8 cellular contexts compared by ENCODE assay signal in genomic region chr13:30870049-30870884, GRCh38. TPM values are rescaled to one million over a fixed set of nuclear protein-coding genes. Genes with fewer than 3 reads are reported as not detected.
DNase-seq lines count a peak whose midpoint lies in the region; ATAC-seq and TF ChIP-seq lines count a peak whose summit lies in the region.

No MANE protein-coding gene starts in this region.

- H3K27ac ChIP-seq in heart left ventricle, result peak overlapping the region; percentile 21 to 77 (median 60)

- H3K9ac ChIP-seq in skeletal muscle satellite cell (ENCODE audit: low read depth, low read length), result peak overlapping the region; percentile 79

- peak; percentile 72 to 96 (median 92) for ATAC-seq in heart left ventricle

- DNase-seq in stimulated activated CD4-positive, alpha-beta T cell treated with anti-CD3 and anti-CD28 coated beads, Interleukin-12 subunit alpha, Interleukin-12 subunit beta, amount 100 ng/mL, for 24 hours (ENCODE audit: low read depth in 2 of 2), result peak; percentile 13 to 14
- DNase-seq in stimulated activated CD4-positive, alpha-beta T cell treated with anti-CD3 and anti-CD28 coated beads, Interleukin-12 subunit alpha, Interleukin-12 subunit beta, amount 100 ng/mL, for 4 hours, result no peak
- DNase-seq in MV-4-11 (lab: John Stamatoyannopoulos, UW) (peak; percentile 60), heart left ventricle (peak; percentile 60 to 90 (median 65)), NCI-H345 treated with DMSO at 0.1 percent for 48 hours (lab: John Stamatoyannopoulos, UW; ENCODE audit: unreplicated experiment) (no peak), hippocampal formation (lab: John Stamatoyannopoulos, UW) (no peak)
- DNase-seq in activated naive CD4-positive, alpha-beta T cell treated with anti-CD3 and anti-CD28 coated beads, Interleukin-2, amount 50 U/mL, for 16 hours, result peak; percentile 16

- H3K9me3 ChIP-seq in heart left ventricle, result no peaks in the 10 kb centered on the region
- no peaks in the 10 kb centered on the region for H3K9me3 ChIP-seq in skeletal muscle satellite cell (replicated peaks; ENCODE audit: low read length)

- TF ChIP-seq POLR2A in heart left ventricle (IDR thresholded peaks at IDR 0.05), result no peak

- TF ChIP-seq CTCF in heart left ventricle (IDR thresholded peaks at IDR 0.05), result no peak

- H3K4me1 ChIP-seq in heart left ventricle, result peaks cover 0 to 38% (median 11%) of the 10 kb centered on the region in 12 donors
- H3K4me1 ChIP-seq in skeletal muscle satellite cell (ENCODE audit: control insufficient read depth, insufficient read depth, low read length), result peaks cover 61% of the 10 kb centered on the region

- H3K4me3 ChIP-seq in heart left ventricle, result peak overlapping the region in 1 of 12 donors; percentile 7
- H3K4me3 ChIP-seq in skeletal muscle satellite cell (ENCODE audit: low read length), result peak overlapping the region; percentile 17

- peak overlapping the region; percentile 70 for H3K4me2 ChIP-seq in skeletal muscle satellite cell (ENCODE audit: low read length)

- intact Hi-C loops in heart left ventricle (cut with DNase I), result no loop called here

- H3K36me3 ChIP-seq in heart left ventricle, result no peaks in the 10 kb centered on the region
- no peaks in the 10 kb centered on the region for H3K36me3 ChIP-seq in skeletal muscle satellite cell (ENCODE audit: insufficient read depth, low read length)

- no peaks in the 10 kb centered on the region for H3K27me3 ChIP-seq in heart left ventricle
- H3K27me3 ChIP-seq in skeletal muscle satellite cell (ENCODE audit: control insufficient read depth, insufficient read depth, low read length), result no peaks in the 10 kb centered on the region

- 55 to 62% (median 61%) methylated on average over 9 of the region's 9 CpGs for WGBS in heart left ventricle, 4 donors

RNA-seq across cellular contexts. Expression of gene MEDAG, which starts 35.8 kb away (rescaled TPM):
- 10 to 100 TPM in 3 of 9 donors, 1 to 10 TPM in 6; 4.2 to 41.9 (median 8.0) TPM for total RNA-seq in heart left ventricle
- polyA plus RNA-seq in heart left ventricle, result 10 to 100 TPM in 1 of 2 donors, 1 to 10 TPM in 1; 3.8 to 11.1 TPM
- total RNA-seq in skeletal muscle satellite cell (2012; rRNA removed), result 4.8 and 30.8 TPM in 2 replicates

Comparison
In these comparisons a context has a peak if more than half of its experiments do, and no peak if none do; other contexts are left out.
1. DNase-seq: peak in stimulated activated CD4-positive, alpha-beta T cell treated with anti-CD3 and anti-CD28 coated beads, Interleukin-12 subunit alpha, Interleukin-12 subunit beta, amount 100 ng/mL, for 24 hours (2 of 2), MV-4-11 (single experiment), activated naive CD4-positive, alpha-beta T cell treated with anti-CD3 and anti-CD28 coated beads, Interleukin-2, amount 50 U/mL, for 16 hours (single experiment) and heart left ventricle (5 of 5); none in stimulated activated CD4-positive, alpha-beta T cell treated with anti-CD3 and anti-CD28 coated beads, Interleukin-12 subunit alpha, Interleukin-12 subunit beta, amount 100 ng/mL, for 4 hours (single experiment), NCI-H345 treated with DMSO at 0.1 percent for 48 hours (single experiment) and hippocampal formation (0 of 2).